In genomic region chr15:68816158-68816557, GRCh38 we compare ENCODE assay signal across 11 cellular contexts. TPM values are rescaled to one million over a fixed set of nuclear protein-coding genes. Genes with fewer than 3 reads are reported as not detected.
A peak's percentile ranks its signal among the peaks of the same experiment; 100 is the strongest.
DNase-seq lines count a peak whose midpoint lies in the region; ATAC-seq and TF ChIP-seq lines count a peak whose summit lies in the region.
"Had no signal": no experiment of that assay in that cellular context is flagged by ENCODE, and none has a peak within 500 bp of the region (broad histone marks: within the 10 kb centered on the region; RNA-seq: fewer than 3 reads in every experiment).

No MANE protein-coding gene starts in this region.

- H3K4me1 ChIP-seq in KMS-11 (ENCODE audit: low read depth, poor library complexity, severe bottlenecking) (peaks cover 54% of the 10 kb centered on the region), neuron (ENCODE audit: insufficient read depth, low read length) (peaks cover 26% of the 10 kb centered on the region)

- H3K27ac ChIP-seq in CD4-positive, alpha-beta T cell (ENCODE audit: low read depth, low read length) = peak overlapping the region; percentile 89
- H3K27ac ChIP-seq in KMS-11 (peak overlapping the region; percentile 94; the same call in 1 of the 2 replicates), coronary artery (peak overlapping the region in 1 of 2 donors; percentile 94)

- no peaks in the 10 kb centered on the region for H3K27me3 Mint-ChIP-seq in CD4-positive, alpha-beta T cell

- intact Hi-C loops in CD4-positive, alpha-beta T cell (cut with DNase I, micrococcal nuclease) = loop anchor here in 1 of 2 experiments (10.0 kb wide), 3 partner anchors 349 to 639 kb away; partner anchors contain the start of genes FEM1B, GLCE and RPLP1

- CTCF ChIA-PET in CD4-positive, alpha-beta T cell (lab: Charles Lee) = interaction anchor here (1.6 kb wide), 1 partner anchor 13 kb away, joined by 4 read pairs; no protein-coding TSS in a partner anchor

- no peaks in the 10 kb centered on the region for H3K36me3 ChIP-seq in KMS-11 (ENCODE audit: insufficient read depth)
- H3K36me3 ChIP-seq in neuron (ENCODE audit: insufficient read depth, low read length) = peaks cover 6% of the 10 kb centered on the region

- peak overlapping the region; percentile 98 for H3K27ac Mint-ChIP-seq in CD4-positive, alpha-beta T cell

- peaks cover 95% of the 10 kb centered on the region for H3K79me2 ChIP-seq in KMS-11 (ENCODE audit: insufficient read depth, low read depth)

- TF ChIP-seq CTCF in CD4-positive, alpha-beta T cell (IDR thresholded peaks at IDR 0.05) = no peak
- TF ChIP-seq CTCF in KMS-11 (conservative IDR thresholded peaks at IDR 0.05; ENCODE audit: low read depth, low read length) (no peak), coronary artery (IDR thresholded peaks at IDR 0.05) (no peak)

- H3K36me3 Mint-ChIP-seq in CD4-positive, alpha-beta T cell (ENCODE audit: low read depth) = peaks cover 55% of the 10 kb centered on the region

- H4K20me1 ChIP-seq in KMS-11 (ENCODE audit: insufficient read depth) = peaks cover 31% of the 10 kb centered on the region

- peaks cover 59% of the 10 kb centered on the region for H3K4me1 Mint-ChIP-seq in CD4-positive, alpha-beta T cell (ENCODE audit: low read depth)

- H3K4me2 ChIP-seq in KMS-11 = peak overlapping the region; percentile 57

- peak overlapping the region; percentile 99; the same call in 1 of the 2 replicates for H3K9ac ChIP-seq in KMS-11

- H3K4me3 ChIP-seq in KMS-11 (IDR thresholded peaks at IDR 0.05; ENCODE audit: insufficient read depth, low read depth, low read length) (no peak overlapping the region), coronary artery (peak overlapping the region; percentile 86), neuron (ENCODE audit: low read length) (peak overlapping the region; percentile 69)

- POLR2A ChIA-PET in CD4-positive, alpha-beta T cell (lab: Charles Lee) = interaction anchor here (1.1 to 5.6 kb wide), 4 partner anchors 8 to 142 kb away, joined by 3 to 94 read pairs (median 8); no protein-coding TSS in a partner anchor

- no peaks in the 10 kb centered on the region for H3K9me3 ChIP-seq in CD4-positive, alpha-beta T cell (ENCODE audit: control insufficient read depth, low read length)
- H3K9me3 ChIP-seq in neuron (ENCODE audit: low read length) = no peaks in the 10 kb centered on the region

- no peak for ATAC-seq in CD4-positive, alpha-beta T cell (ENCODE audit: poor library complexity)
- ATAC-seq in GM18858 (IDR thresholded peaks at IDR 0.05; ENCODE audit: unreplicated experiment) = no peak

- peak overlapping the region; percentile 93 for H3K4me3 Mint-ChIP-seq in CD4-positive, alpha-beta T cell

- DNase-seq in CD4-positive, alpha-beta T cell = no peak
- no peak for DNase-seq in coronary artery (ENCODE audit: low spot score)
- DNase-seq in stimulated activated CD8-positive, alpha-beta memory T cell treated with anti-CD3 and anti-CD28 coated beads, Interleukin-4, amount 100 ng/mL, for 48 hours = no peak
- no peak for DNase-seq in NCI-H146 treated with DMSO at 0.1 percent for 48 hours (lab: John Stamatoyannopoulos, UW; ENCODE audit: unreplicated experiment)
- DNase-seq in stimulated activated CD4-positive, alpha-beta T cell treated with anti-CD3 and anti-CD28 coated beads, Interleukin-2, amount 100 ng/mL, for 24 hours = no peak
- DNase-seq: activated CD4-positive, CD25-positive, alpha-beta regulatory T cell treated with anti-CD3 and anti-CD28 coated beads, Interleukin-2, amount 50 U/mL, for 72 hours; GOT3; NCI-H1105 had no signal

- H2AFZ ChIP-seq in KMS-11 (ENCODE audit: low read depth) = no peak overlapping the region
- no peak overlapping the region for H2AFZ ChIP-seq in neuron (ENCODE audit: low read depth, low read length)

- H3K27me3 ChIP-seq in CD4-positive, alpha-beta T cell (ENCODE audit: control insufficient read depth, insufficient read depth, low read length) = no peaks in the 10 kb centered on the region
- H3K27me3 ChIP-seq in KMS-11 (ENCODE audit: insufficient read depth, low read depth) = no peaks in the 10 kb centered on the region
- no peaks in the 10 kb centered on the region for H3K27me3 ChIP-seq in neuron (ENCODE audit: insufficient read depth, low read length)

- H3K9me3 Mint-ChIP-seq in CD4-positive, alpha-beta T cell = no peaks in the 10 kb centered on the region

RNA-seq across cellular contexts. Expression of gene ANP32A, which starts 4.5 kb away (rescaled TPM):
- total RNA-seq in CD4-positive, alpha-beta T cell = 10 to 100 TPM; 55.1 to 57.3 TPM
